In genomic region chr16:1960665-1961630, GRCh38 we compare ENCODE assay signal across 9 cellular contexts. TPM values are rescaled to one million over a fixed set of nuclear protein-coding genes. Genes with fewer than 3 reads are reported as not detected.
DNase-seq lines count a peak whose midpoint lies in the region; ATAC-seq and TF ChIP-seq lines count a peak whose summit lies in the region.
"Had no signal": no experiment of that assay in that cellular context is flagged by ENCODE, and none has a peak within 500 bp of the region (broad histone marks: within the 10 kb centered on the region; RNA-seq: fewer than 3 reads in every experiment).

No MANE protein-coding gene starts in this region.

- H3K27me3 ChIP-seq in hepatocyte, result no peaks in the 10 kb centered on the region

- TF ChIP-seq CTCF in hepatocyte (IDR thresholded peaks at IDR 0.05; ENCODE audit: poor library complexity), result no peak

- no peak overlapping the region for H2AFZ ChIP-seq in hepatocyte

- H3K27ac ChIP-seq in hepatocyte, result no peak overlapping the region

- H4K20me1 ChIP-seq in hepatocyte (ENCODE audit: insufficient read depth, poor library complexity, severe bottlenecking), result peaks cover 26% of the 10 kb centered on the region

- 62% methylated on average over 20 of the region's 20 CpGs for WGBS in hepatocyte (ENCODE audit: low lambda C conversion rate, missing lambda C conversion rate)

- ATAC-seq in HG03354 (IDR thresholded peaks at IDR 0.05; ENCODE audit: poor library complexity, severe bottlenecking, unreplicated experiment), result no peak

- peaks cover 18% of the 10 kb centered on the region for H3K4me1 ChIP-seq in hepatocyte (ENCODE audit: insufficient read depth)

- H3K79me2 ChIP-seq in hepatocyte, result peaks cover 38% of the 10 kb centered on the region

- peak overlapping the region; percentile 85 for H3K4me2 ChIP-seq in hepatocyte

- H3K9me3 ChIP-seq in hepatocyte (ENCODE audit: low read depth), result no peaks in the 10 kb centered on the region

- peak; percentile 76 for DNase-seq in activated CD4-positive, alpha-beta T cell treated with anti-CD3 and anti-CD28 coated beads for 48 hours
- no peak for DNase-seq in activated CD4-positive, alpha-beta T cell treated with anti-CD3 and anti-CD28 coated beads, Interleukin-2, amount 50 U/mL, for 4 hours
- peak; percentile 79 for DNase-seq in NCI-H524 treated with DMSO at 0.1 percent for 48 hours (lab: John Stamatoyannopoulos, UW)
- peak; percentile 82 to 83 for DNase-seq in activated T-cell treated with anti-CD3 and anti-CD28 coated beads, Interleukin-2, amount 50 U/mL, for 48 hours
- no peak for DNase-seq in hepatocyte (ENCODE audit: low spot score)
- peak; percentile 40 for DNase-seq in stimulated activated naive CD4-positive, alpha-beta T cell treated with Interleukin-2 at 50 U/mL for 16 hours (lab: John Stamatoyannopoulos, UW)
- DNase-seq in 8988T, result no peak

- H3K36me3 ChIP-seq in hepatocyte (replicated peaks; ENCODE audit: insufficient read depth, low read depth), result no peaks in the 10 kb centered on the region

- no peak overlapping the region for H3K4me3 ChIP-seq in hepatocyte

- no peaks in the 10 kb centered on the region for H3K9me2 ChIP-seq in hepatocyte (replicated peaks; ENCODE audit: insufficient read depth)

RNA-seq across cellular contexts. Expression of gene NDUFB10, which starts 1.6 kb away (rescaled TPM):
- 162 and 234 TPM in 2 replicates for total RNA-seq in hepatocyte
- 244 and 251 TPM in 2 replicates for polyA plus RNA-seq in hepatocyte

RNA-seq across cellular contexts. Expression of gene RPS2, which starts 3.7 kb away (rescaled TPM):
- 1,991 and 2,285 TPM in 2 replicates for total RNA-seq in hepatocyte
- 1,449 and 1,663 TPM in 2 replicates for polyA plus RNA-seq in hepatocyte

RNA-seq across cellular contexts. Expression of gene RNF151, which starts 5.7 kb away (rescaled TPM):
- not detected in 2 replicates for total RNA-seq in hepatocyte
- not detected in 2 replicates for polyA plus RNA-seq in hepatocyte
- total RNA-seq: kidney epithelial cell had no signal

RNA-seq across cellular contexts. Expression of gene RPL3L, which starts 6.5 kb away (rescaled TPM):
- total RNA-seq in hepatocyte, result not detected in 2 replicates
- polyA plus RNA-seq in hepatocyte, result 0.08 TPM in 1 of 2 replicates, not detected in the other
- total RNA-seq: kidney epithelial cell had no signal

RNA-seq across cellular contexts. Expression of gene TBL3, which starts 10.9 kb away (rescaled TPM):
- total RNA-seq in hepatocyte, result 19.9 and 24.2 TPM in 2 replicates
- 48.5 and 56.3 TPM in 2 replicates for polyA plus RNA-seq in hepatocyte

Comparison
In these comparisons a context has a peak if more than half of its experiments do, and no peak if none do; other contexts are left out.
1. DNase-seq: peak in activated CD4-positive, alpha-beta T cell treated with anti-CD3 and anti-CD28 coated beads for 48 hours (single experiment), NCI-H524 treated with DMSO at 0.1 percent for 48 hours (single experiment), activated T-cell treated with anti-CD3 and anti-CD28 coated beads, Interleukin-2, amount 50 U/mL, for 48 hours (2 of 2) and stimulated activated naive CD4-positive, alpha-beta T cell treated with Interleukin-2 at 50 U/mL for 16 hours (single experiment); none in activated CD4-positive, alpha-beta T cell treated with anti-CD3 and anti-CD28 coated beads, Interleukin-2, amount 50 U/mL, for 4 hours (0 of 2), hepatocyte (single experiment) and 8988T (single experiment).